4 cellular contexts compared by ENCODE assay signal in genomic region chr3:98717584-98717983, GRCh38. TPM values are rescaled to one million over a fixed set of nuclear protein-coding genes. Genes with fewer than 3 reads are reported as not detected.
"Had no signal": no experiment of that assay in that cellular context is flagged by ENCODE, and none has a peak within 500 bp of the region (broad histone marks: within the 10 kb centered on the region; RNA-seq: fewer than 3 reads in every experiment).

No MANE protein-coding gene starts in this region.

- H3K4me3 ChIP-seq: GM12878 had no signal

- DNase-seq: GDM1, GF-D8 had no signal

- ATAC-seq: GM12878 had no signal

RNA-seq across cellular contexts. Expression of gene ST3GAL6, which starts 45.6 kb away (rescaled TPM):
- total RNA-seq: G401 had no signal
